Comparison of ENCODE assay signal across 1 cellular context in the genomic region with DNA sequence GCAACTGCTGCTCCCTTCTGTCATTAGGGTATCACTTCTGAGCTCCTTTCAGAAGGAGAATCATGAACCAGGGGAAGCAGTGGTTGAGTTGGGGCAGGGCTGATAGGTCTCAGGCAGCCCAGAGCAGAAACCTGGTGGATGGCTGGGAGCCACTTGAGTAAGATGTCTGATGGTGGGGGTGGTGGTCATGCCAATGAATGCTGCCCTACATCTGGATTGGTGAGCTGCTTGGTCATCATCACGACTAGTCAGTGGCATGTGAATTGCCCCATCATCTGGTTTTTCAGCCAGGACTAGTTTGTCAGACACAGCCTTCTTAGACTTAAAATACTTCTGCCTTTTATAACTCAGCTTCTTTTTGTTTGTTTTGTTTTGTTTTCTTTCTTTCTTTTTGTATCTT.
TF ChIP-seq lines count a peak whose summit lies in the region.

No MANE protein-coding gene starts in this region.

TF ChIP-seq in HepG2, 621 proteins besides CTCF, POLR2A, EP300 and RAD21:
- TF ChIP-seq MEIS2 (CRISPR knock-in tag; IDR thresholded peaks at IDR 0.05) (no peak), TGIF2 (CRISPR knock-in tag; IDR thresholded peaks at IDR 0.05) (no peak), ZNF567 (CRISPR knock-in tag; IDR thresholded peaks at IDR 0.05; ENCODE audit: borderline replicate concordance) (no peak), SNAI1 (CRISPR knock-in tag; IDR thresholded peaks at IDR 0.05; ENCODE audit: borderline replicate concordance) (no peak), RFXANK (CRISPR knock-in tag; IDR thresholded peaks at IDR 0.05) (no peak), RFX3 (CRISPR knock-in tag; IDR thresholded peaks at IDR 0.05) (no peak), KAT8 (CRISPR knock-in tag; IDR thresholded peaks at IDR 0.05) (no peak), DR1 (CRISPR knock-in tag; IDR thresholded peaks at IDR 0.05) (no peak), PCBP2 (optimal IDR thresholded peaks at IDR 0.05; ENCODE audit: low read depth, low read length, poor library complexity, severe bottlenecking) (no peak), GABPB1 (CRISPR knock-in tag; IDR thresholded peaks at IDR 0.05) (no peak), IKZF5 (CRISPR knock-in tag; IDR thresholded peaks at IDR 0.05) (no peak), JUN (CRISPR knock-in tag; IDR thresholded peaks at IDR 0.05) (no peak), HMGXB3 (CRISPR knock-in tag; IDR thresholded peaks at IDR 0.05; ENCODE audit: borderline replicate concordance) (no peak), ADNP (CRISPR knock-in tag; IDR thresholded peaks at IDR 0.05) (no peak)
- TF ChIP-seq, protein P1, sequence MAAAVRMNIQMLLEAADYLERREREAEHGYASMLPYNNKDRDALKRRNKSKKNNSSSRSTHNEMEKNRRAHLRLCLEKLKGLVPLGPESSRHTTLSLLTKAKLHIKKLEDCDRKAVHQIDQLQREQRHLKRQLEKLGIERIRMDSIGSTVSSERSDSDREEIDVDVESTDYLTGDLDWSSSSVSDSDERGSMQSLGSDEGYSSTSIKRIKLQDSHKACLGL (CRISPR knock-in tag; IDR thresholded peaks at IDR 0.05) = no peak
- TF ChIP-seq, protein P2, sequence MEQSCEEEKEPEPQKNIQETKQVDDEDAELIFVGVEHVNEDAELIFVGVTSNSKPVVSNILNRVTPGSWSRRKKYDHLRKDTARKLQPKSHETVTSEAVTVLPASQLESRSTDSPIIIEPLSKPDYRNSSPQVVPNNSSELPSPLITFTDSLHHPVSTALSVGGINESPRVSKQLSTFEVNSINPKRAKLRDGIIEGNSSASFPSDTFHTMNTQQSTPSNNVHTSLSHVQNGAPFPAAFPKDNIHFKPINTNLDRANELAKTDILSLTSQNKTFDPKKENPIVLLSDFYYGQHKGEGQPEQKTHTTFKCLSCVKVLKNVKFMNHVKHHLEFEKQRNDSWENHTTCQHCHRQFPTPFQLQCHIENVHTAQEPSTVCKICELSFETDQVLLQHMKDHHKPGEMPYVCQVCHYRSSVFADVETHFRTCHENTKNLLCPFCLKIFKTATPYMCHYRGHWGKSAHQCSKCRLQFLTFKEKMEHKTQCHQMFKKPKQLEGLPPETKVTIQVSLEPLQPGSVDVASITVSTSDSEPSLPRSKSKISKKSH (CRISPR knock-in tag; IDR thresholded peaks at IDR 0.05; ENCODE audit: borderline replicate concordance) = no peak
TF ChIP-seq in HepG2: peak in this region for 0.
